12 cellular contexts compared by ENCODE assay signal in genomic region chr3:112681822-112682325, GRCh38. TPM values are rescaled to one million over a fixed set of nuclear protein-coding genes. Genes with fewer than 3 reads are reported as not detected.
DNase-seq lines count a peak whose midpoint lies in the region; ATAC-seq and TF ChIP-seq lines count a peak whose summit lies in the region.
"Had no signal": no experiment of that assay in that cellular context is flagged by ENCODE, and none has a peak within 500 bp of the region (broad histone marks: within the 10 kb centered on the region; RNA-seq: fewer than 3 reads in every experiment).

No MANE protein-coding gene starts in this region.

- CTCF ChIA-PET in HCT116 (lab: Charles Lee), result no interaction called here

- POLR2A ChIA-PET in HCT116 (lab: Charles Lee), result no interaction called here

- no peaks in the 10 kb centered on the region for H4K20me1 ChIP-seq in HCT116 (ENCODE audit: insufficient read depth)

- H3K36me3 ChIP-seq in HCT116 (ENCODE audit: control insufficient read depth in 1 of 2, insufficient read depth in 2 of 2, low read length in 2 of 2) (no peaks in the 10 kb centered on the region), SJSA1 (no peaks in the 10 kb centered on the region)
- H3K36me3 ChIP-seq: cardiac muscle cell, heart right ventricle had no signal

- intact Hi-C loops in HCT116 (cut with micrococcal nuclease), result no loop called here

- peaks cover 0 to 14% of the 10 kb centered on the region in 2 experiments; a peak in 2 of 4 replicates for H3K4me1 ChIP-seq in HCT116 (ENCODE audit: control insufficient read depth in 1 of 2, insufficient read depth in 2 of 2, low read length in 2 of 2)
- peaks cover 66% of the 10 kb centered on the region for H3K4me1 ChIP-seq in SJSA1 (replicated peaks)

- H2AFZ ChIP-seq in HCT116 (ENCODE audit: low read depth, low read length, poor library complexity, severe bottlenecking), result peak overlapping the region; percentile 23

- RAD21 ChIA-PET in HCT116 (lab: Charles Lee; ENCODE audit: low non-redundant PET in 1 of 2, low total read pairs in 2 of 2, uncharacterized antibody in 2 of 2, unreplicated experiment in 2 of 2), result no interaction called here

- TF ChIP-seq CTCF in HCT116 (IDR thresholded peaks at IDR 0.05 in 2 of 3, conservative IDR thresholded peaks at IDR 0.05 in 1 of 3; ENCODE audit: borderline replicate concordance in 1 of 3, insufficient read depth in 1 of 3, low read depth in 2 of 3, low read length in 2 of 3), result no peak
- TF ChIP-seq CTCF in fibroblast of the aortic adventitia (IDR thresholded peaks at IDR 0.05; ENCODE audit: insufficient read depth, low read length), result no peak

- no peak overlapping the region for H3K27ac ChIP-seq in HCT116 (ENCODE audit: low read depth, low read length)
- peak overlapping the region; percentile 81 for H3K27ac ChIP-seq in SJSA1
- H3K27ac ChIP-seq: C4-2B, cardiac muscle cell, heart right ventricle had no signal

- no peaks in the 10 kb centered on the region for H3K27me3 ChIP-seq in HCT116 (ENCODE audit: insufficient read depth, low read length)
- no peaks in the 10 kb centered on the region for H3K27me3 ChIP-seq in SJSA1 (replicated peaks)
- H3K27me3 ChIP-seq: cardiac muscle cell had no signal

- H3K9me2 ChIP-seq in HCT116 (ENCODE audit: insufficient read depth), result no peaks in the 10 kb centered on the region

- H3K4me2 ChIP-seq in HCT116 (ENCODE audit: low read length), result no peak overlapping the region

- no peaks in the 10 kb centered on the region for H3K79me2 ChIP-seq in HCT116 (ENCODE audit: insufficient read depth, low read length)

- no peak for TF ChIP-seq POLR2A in HCT116 (IDR thresholded peaks at IDR 0.05; ENCODE audit: borderline replicate concordance, extremely low read depth, insufficient read depth, insufficient read length)

- H3K9ac ChIP-seq in HCT116 (ENCODE audit: low read length), result no peak overlapping the region

- H3K4me3 ChIP-seq in HCT116 (replicated peaks in 1 of 2; ENCODE audit: low read depth in 1 of 2, low read length in 2 of 2) (no peak overlapping the region), SJSA1 (no peak overlapping the region), fibroblast of the aortic adventitia (ENCODE audit: low read depth, low read length) (no peak overlapping the region)
- H3K4me3 ChIP-seq: cardiac muscle cell, heart right ventricle had no signal

- no peak for ATAC-seq in HCT116
- no peak for ATAC-seq in HG03139 (IDR thresholded peaks at IDR 0.05; ENCODE audit: unreplicated experiment)
- ATAC-seq: heart right ventricle had no signal

- TF ChIP-seq RAD21 in HCT116 (IDR thresholded peaks at IDR 0.05; ENCODE audit: low read depth), result no peak

- BruUV-seq in HCT116 (replicated peaks; lab: Mats Ljungman, UMichigan), result no TSS peak

- DNase-seq in A172 (ENCODE audit: low spot score) (peak; percentile 49), HCT116 (ENCODE audit: low read depth, low spot score) (no peak), SJSA1 (ENCODE audit: low read depth in 1 of 2, low spot score in 2 of 2) (peak; percentile 59 to 84), fibroblast of the aortic adventitia (ENCODE audit: low read depth) (peak; percentile 86), GOT3 (lab: John Stamatoyannopoulos, UW) (no peak), anterior cingulate cortex (lab: John Stamatoyannopoulos, UW) (no peak)
- DNase-seq in activated T-cell treated with anti-CD3 and anti-CD28 coated beads, Interleukin-2, amount 50 U/mL, for 1 hour, result no peak
- DNase-seq: heart right ventricle, NCI-H510A treated with DMSO at 0.1 percent for 48 hours had no signal

- H3K9me3 ChIP-seq in HCT116 (ENCODE audit: control insufficient read depth in 1 of 2, insufficient read depth in 1 of 2, low read depth in 1 of 2, low read length in 2 of 2), result no peaks in the 10 kb centered on the region
- H3K9me3 ChIP-seq in SJSA1 (replicated peaks), result no peaks in the 10 kb centered on the region
- H3K9me3 ChIP-seq: heart right ventricle had no signal

TF ChIP-seq in HCT116, 20 proteins besides CTCF, POLR2A, EP300 and RAD21:
- TF ChIP-seq EZH2 (IDR thresholded peaks at IDR 0.05) (no peak), REST (IDR thresholded peaks at IDR 0.05; ENCODE audit: low read depth) (no peak), CBX3 (IDR thresholded peaks at IDR 0.05; ENCODE audit: low read depth) (no peak), ZNF274 (IDR thresholded peaks at IDR 0.05; ENCODE audit: low read depth, low read length) (no peak), CEBPB (IDR thresholded peaks at IDR 0.05; ENCODE audit: low read depth) (no peak), POLR2AphosphoS5 (IDR thresholded peaks at IDR 0.05; ENCODE audit: low read depth, low read length) (no peak), SP1 (IDR thresholded peaks at IDR 0.05; ENCODE audit: low read depth) (no peak), ELF1 (IDR thresholded peaks at IDR 0.05; ENCODE audit: borderline replicate concordance, low read depth) (no peak)

RNA-seq across cellular contexts. Expression of gene CCDC80, which starts 40.9 kb away (rescaled TPM):
- 24.4 and 56.8 TPM in 2 replicates for total RNA-seq in A172 (2014; rRNA removed; shearing (Covaris generic))
- total RNA-seq in HCT116 (2021; ENCODE audit: unreplicated experiment) (1.7 TPM), fibroblast of the aortic adventitia (ENCODE audit: low replicate concordance) (614 and 2,284 TPM in 2 replicates)
- polyA plus RNA-seq in HCT116 (2012), result 0.56 and 0.89 TPM in 2 replicates
- total RNA-seq in SJSA1 (2014; rRNA removed; shearing (Covaris generic)), result 58.4 and 74.8 TPM in 2 replicates

Comparison
In these comparisons a context has a peak if more than half of its experiments do, and no peak if none do; other contexts are left out.
1. DNase-seq: peak in A172 (single experiment), SJSA1 (2 of 2) and fibroblast of the aortic adventitia (single experiment); none in HCT116 (single experiment), activated T-cell treated with anti-CD3 and anti-CD28 coated beads, Interleukin-2, amount 50 U/mL, for 1 hour (single experiment), GOT3 (single experiment) and anterior cingulate cortex (0 of 58).